Comparison of ENCODE assay signal across 1 cellular context in genomic region chr12:56206373-56207166, GRCh38.
TF ChIP-seq lines count a peak whose summit lies in the region.

No MANE protein-coding gene starts in this region.

TF ChIP-seq in HepG2, 621 proteins besides CTCF, POLR2A, EP300 and RAD21 (continued from another document and continues in another):
- TF ChIP-seq MAZ (IDR thresholded peaks at IDR 0.05; ENCODE audit: borderline replicate concordance, low read depth, low read length) (no peak), MAZ (CRISPR knock-in tag; IDR thresholded peaks at IDR 0.05; ENCODE audit: low read depth) (no peak), SNAPC4 (CRISPR knock-in tag; IDR thresholded peaks at IDR 0.05) (no peak), E2F2 (CRISPR knock-in tag; IDR thresholded peaks at IDR 0.05; ENCODE audit: borderline replicate concordance) (no peak), ZNF878 (CRISPR knock-in tag; IDR thresholded peaks at IDR 0.05) (no peak), PAX8 (CRISPR knock-in tag; IDR thresholded peaks at IDR 0.05; ENCODE audit: borderline replicate concordance) (no peak), ZFP91 (CRISPR knock-in tag; IDR thresholded peaks at IDR 0.05; ENCODE audit: borderline replicate concordance) (peak; percentile 43; the same call in 1 of the 2 replicates), KDM2A (CRISPR knock-in tag; IDR thresholded peaks at IDR 0.05; ENCODE audit: borderline replicate concordance, low read depth) (peak; percentile 20; the same call in 1 of the 2 replicates), STAG1 (CRISPR knock-in tag; IDR thresholded peaks at IDR 0.05) (peak; percentile 76), FOXA1 (IDR thresholded peaks at IDR 0.05) (no peak), FOXA1 (CRISPR knock-in tag; IDR thresholded peaks at IDR 0.05) (peak; percentile 65), IRF2 (CRISPR knock-in tag; IDR thresholded peaks at IDR 0.05) (0 out of 2 replicates have a peak, but pooled peaks have one; percentile 31), KMT2B (CRISPR knock-in tag; IDR thresholded peaks at IDR 0.05) (0 out of 2 replicates have a peak, but pooled peaks have one; percentile 31), ETV6 (CRISPR knock-in tag; conservative IDR thresholded peaks at IDR 0.05) (no peak), PRDM10 (CRISPR knock-in tag; IDR thresholded peaks at IDR 0.05; ENCODE audit: low read depth) (no peak), ZFP36L2 (CRISPR knock-in tag; IDR thresholded peaks at IDR 0.05) (no peak), ZNF263 (CRISPR knock-in tag; IDR thresholded peaks at IDR 0.05) (peak; percentile 95), NFE2L1 (CRISPR knock-in tag; IDR thresholded peaks at IDR 0.05; ENCODE audit: borderline replicate concordance) (no peak), SALL1 (CRISPR knock-in tag; IDR thresholded peaks at IDR 0.05) (peak; percentile 29; the same call in 1 of the 2 replicates), MEIS1 (CRISPR knock-in tag; IDR thresholded peaks at IDR 0.05; ENCODE audit: borderline replicate concordance) (no peak), GATAD2A (CRISPR knock-in tag; IDR thresholded peaks at IDR 0.05) (0 out of 2 replicates have a peak, but pooled peaks have one; percentile 24), SAP130 (CRISPR knock-in tag; IDR thresholded peaks at IDR 0.05; ENCODE audit: low read depth) (0 out of 2 replicates have a peak, but pooled peaks have one; percentile 35), RORA (CRISPR knock-in tag; IDR thresholded peaks at IDR 0.05) (no peak), ZNF282 (IDR thresholded peaks at IDR 0.05; ENCODE audit: partially characterized antibody) (no peak), ZNF652 (CRISPR knock-in tag; IDR thresholded peaks at IDR 0.05; ENCODE audit: borderline replicate concordance, low read depth) (no peak), ZNF142 (CRISPR knock-in tag; IDR thresholded peaks at IDR 0.05) (no peak), ARNT2 (CRISPR knock-in tag; IDR thresholded peaks at IDR 0.05; ENCODE audit: low read depth) (no peak), HINFP (CRISPR knock-in tag; IDR thresholded peaks at IDR 0.05; ENCODE audit: low read depth) (no peak), ZBTB37 (CRISPR knock-in tag; IDR thresholded peaks at IDR 0.05) (no peak), MLXIP (CRISPR knock-in tag; IDR thresholded peaks at IDR 0.05; ENCODE audit: borderline replicate concordance) (no peak), ZNF772 (CRISPR knock-in tag; IDR thresholded peaks at IDR 0.05) (no peak), ZFAT (CRISPR knock-in tag; conservative IDR thresholded peaks at IDR 0.05) (no peak)
